ENCODE assay signal across 20 cellular contexts in genomic region chr1:222074317-222074716, GRCh38.
"Had no signal": no experiment of that assay in that cellular context is flagged by ENCODE, and none has a peak within 500 bp of the region (broad histone marks: within the 10 kb centered on the region; RNA-seq: fewer than 3 reads in every experiment).

No MANE protein-coding gene starts in this region.

- H3K9ac ChIP-seq: neural progenitor cell had no signal

- H3K36me3 Mint-ChIP-seq: natural killer cell treated with Interleukin-12 subunit alpha and Interleukin-12 subunit beta and Interleukin-15 and Interleukin-18, amount 100 ng/mL, for 72 hours; neural progenitor cell; type B pancreatic cell had no signal

- H3K27ac ChIP-seq: coronary artery, gastrocnemius medialis, heart right ventricle, left ventricle myocardium inferior, neural progenitor cell, pancreas, prostate gland, suprapubic skin, thyroid gland had no signal

- ATAC-seq: gastrocnemius medialis; heart right ventricle; natural killer cell treated with Interleukin-12 subunit alpha and Interleukin-12 subunit beta and Interleukin-15 and Interleukin-18, amount 100 ng/mL, for 72 hours; sciatic nerve; stimulated activated naive CD8-positive, alpha-beta T cell treated with anti-CD3 and anti-CD28 coated beads, Interleukin-15, Interleukin-2, amounts not matched to agents 100 U/mL and 50 U/mL, for 24 hours had no signal

- H3K4me3 ChIP-seq: coronary artery, gastrocnemius medialis, heart right ventricle, left ventricle myocardium inferior, neural progenitor cell, pancreas, prostate gland, suprapubic skin, thyroid gland had no signal

- H3K27ac Mint-ChIP-seq: natural killer cell treated with Interleukin-12 subunit alpha and Interleukin-12 subunit beta and Interleukin-15 and Interleukin-18, amount 100 ng/mL, for 72 hours; neural progenitor cell; type B pancreatic cell had no signal

- H2AFZ ChIP-seq: neural progenitor cell had no signal

- H3K4me2 ChIP-seq: neural progenitor cell had no signal

- H3K9me3 ChIP-seq: gastrocnemius medialis, heart right ventricle, left ventricle myocardium inferior, pancreas, prostate gland, suprapubic skin, thyroid gland had no signal

- H3K9me3 Mint-ChIP-seq: natural killer cell treated with Interleukin-12 subunit alpha and Interleukin-12 subunit beta and Interleukin-15 and Interleukin-18, amount 100 ng/mL, for 72 hours; neural progenitor cell; type B pancreatic cell had no signal

- H3K27me3 ChIP-seq: gastrocnemius medialis, heart right ventricle, neural progenitor cell, pancreas, suprapubic skin, thyroid gland had no signal

- H3K4me1 ChIP-seq: prostate gland, suprapubic skin had no signal

- H3K36me3 ChIP-seq: gastrocnemius medialis, heart right ventricle, left ventricle myocardium inferior, neural progenitor cell, pancreas, prostate gland, suprapubic skin, thyroid gland had no signal

- DNase-seq: central memory CD4-positive, alpha-beta T cell; effector CD4-positive, alpha-beta T cell; gastrocnemius medialis; heart right ventricle; left ventricle myocardium inferior; nucleus accumbens; pancreas; retina; small intestine; stimulated activated CD4-positive, alpha-beta T cell treated with anti-CD3 and anti-CD28 coated beads, Interleukin-2, amount 100 ng/mL, for 48 hours; stimulated activated naive CD8-positive, alpha-beta T cell treated with anti-CD3 and anti-CD28 coated beads, Interleukin-15, Interleukin-2, amounts not matched to agents 100 U/mL and 50 U/mL, for 24 hours; thyroid gland had no signal

- H3K27me3 Mint-ChIP-seq: natural killer cell treated with Interleukin-12 subunit alpha and Interleukin-12 subunit beta and Interleukin-15 and Interleukin-18, amount 100 ng/mL, for 72 hours; type B pancreatic cell had no signal

- FAIRE-seq: pancreas, small intestine, urothelium cell line had no signal

- H3K4me3 Mint-ChIP-seq: natural killer cell treated with Interleukin-12 subunit alpha and Interleukin-12 subunit beta and Interleukin-15 and Interleukin-18, amount 100 ng/mL, for 72 hours; neural progenitor cell; type B pancreatic cell had no signal
